ENCODE assay signal across 19 cellular contexts in genomic region chr14:52325632-52326031, GRCh38. TPM values are rescaled to one million over a fixed set of nuclear protein-coding genes. Genes with fewer than 3 reads are reported as not detected.
DNase-seq lines count a peak whose midpoint lies in the region; ATAC-seq and TF ChIP-seq lines count a peak whose summit lies in the region.
"Had no signal": no experiment of that assay in that cellular context is flagged by ENCODE, and none has a peak within 500 bp of the region (broad histone marks: within the 10 kb centered on the region; RNA-seq: fewer than 3 reads in every experiment).

No MANE protein-coding gene starts in this region.

- peaks cover 0 to 18% (median 13%) of the 10 kb centered on the region in 5 donors for H3K9me3 Mint-ChIP-seq in CD8-positive, alpha-beta memory T cell
- peaks cover 14% of the 10 kb centered on the region for H3K9me3 Mint-ChIP-seq in activated CD8-positive, alpha-beta T cell treated with anti-CD3 and anti-CD28 coated beads for 36 hours

- no peaks in the 10 kb centered on the region for H3K27me3 ChIP-seq in BLaER1
- no peaks in the 10 kb centered on the region for H3K27me3 ChIP-seq in CD8-positive, alpha-beta memory T cell (ENCODE audit: insufficient read depth, low read length, poor library complexity, severe bottlenecking)
- H3K27me3 ChIP-seq: colonic mucosa, hepatocyte had no signal

- H3K4me3 ChIP-seq in BLaER1 = no peak overlapping the region
- H3K4me3 ChIP-seq in CD8-positive, alpha-beta memory T cell (ENCODE audit: low read length) = no peak overlapping the region
- no peak overlapping the region for H3K4me3 ChIP-seq in fibroblast of the aortic adventitia (ENCODE audit: low read depth, low read length)
- H3K4me3 ChIP-seq: colonic mucosa, hepatocyte had no signal

- H3K27ac Mint-ChIP-seq in CD8-positive, alpha-beta memory T cell = peak overlapping the region in 7 of 8 donors; percentile 70 to 95 (median 85)
- H3K27ac Mint-ChIP-seq in activated CD8-positive, alpha-beta T cell treated with anti-CD3 and anti-CD28 coated beads for 36 hours = peak overlapping the region; percentile 74
- H3K27ac Mint-ChIP-seq: HFFc6 had no signal

- H3K27ac ChIP-seq in BLaER1 = no peak overlapping the region
- no peak overlapping the region for H3K27ac ChIP-seq in CD8-positive, alpha-beta memory T cell (ENCODE audit: low read depth, low read length)
- H3K27ac ChIP-seq: colonic mucosa, hepatocyte had no signal

- CTCF ChIA-PET in CD8-positive, alpha-beta memory T cell (lab: Charles Lee) = interaction anchor here (2.1 kb wide), 1 partner anchor 9 kb away, joined by 7 read pairs; no protein-coding TSS in a partner anchor
- CTCF ChIA-PET in activated CD8-positive, alpha-beta T cell treated with anti-CD3 and anti-CD28 coated beads for 36 hours (lab: Charles Lee) = interaction anchor here (0.7 to 1.2 kb wide), 5 partner anchors 13 to 141 kb away, joined by 3 read pairs; no protein-coding TSS in a partner anchor

- H3K36me3 ChIP-seq in BLaER1 = peaks cover 65% of the 10 kb centered on the region
- peaks cover 4% of the 10 kb centered on the region for H3K36me3 ChIP-seq in CD8-positive, alpha-beta memory T cell (ENCODE audit: insufficient read depth, low read length)
- H3K36me3 ChIP-seq: colonic mucosa had no signal

- peaks cover 54% of the 10 kb centered on the region for H3K4me1 ChIP-seq in BLaER1
- H3K4me1 ChIP-seq in CD8-positive, alpha-beta memory T cell (ENCODE audit: insufficient read depth, low read length) = peaks cover 45% of the 10 kb centered on the region
- H3K4me1 ChIP-seq: colonic mucosa had no signal

- peaks cover 31 to 71% (median 42%) of the 10 kb centered on the region in 3 donors for H3K36me3 Mint-ChIP-seq in CD8-positive, alpha-beta memory T cell
- H3K36me3 Mint-ChIP-seq in activated CD8-positive, alpha-beta T cell treated with anti-CD3 and anti-CD28 coated beads for 36 hours (ENCODE audit: low read depth) = peaks cover 73% of the 10 kb centered on the region

- intact Hi-C loops in activated CD8-positive, alpha-beta T cell treated with anti-CD3 and anti-CD28 coated beads for 36 hours (cut with micrococcal nuclease) = loop anchor here (2.0 to 5.0 kb wide), 2 partner anchors 77 to 141 kb away; no protein-coding TSS in a partner anchor
- intact Hi-C loops in left cardiac atrium (cut with DNase I) = no loop called here

- H3K4me1 Mint-ChIP-seq in CD8-positive, alpha-beta memory T cell = peaks cover 87 to 96% (median 92%) of the 10 kb centered on the region in 3 donors
- H3K4me1 Mint-ChIP-seq in activated CD8-positive, alpha-beta T cell treated with anti-CD3 and anti-CD28 coated beads for 36 hours (ENCODE audit: low read depth) = peaks cover 63% of the 10 kb centered on the region

- ATAC-seq in activated CD8-positive, alpha-beta T cell treated with anti-CD3 and anti-CD28 coated beads for 36 hours = no peak
- ATAC-seq in HG03159 (IDR thresholded peaks at IDR 0.05; ENCODE audit: unreplicated experiment) (no peak), HG02678 (IDR thresholded peaks at IDR 0.05; ENCODE audit: unreplicated experiment) (no peak), GM19035 (IDR thresholded peaks at IDR 0.05; ENCODE audit: unreplicated experiment) (no peak), left cardiac atrium (no peak)
- ATAC-seq: left colon had no signal

- H3K4me2 ChIP-seq in BLaER1 = peak overlapping the region; percentile 78
- H3K4me2 ChIP-seq: hepatocyte had no signal

- H4K20me1 ChIP-seq in BLaER1 = peaks cover 39% of the 10 kb centered on the region

- TF ChIP-seq CTCF in activated CD8-positive, alpha-beta T cell treated with anti-CD3 and anti-CD28 coated beads for 36 hours (IDR thresholded peaks at IDR 0.05) = no peak
- no peak for TF ChIP-seq CTCF in fibroblast of the aortic adventitia (IDR thresholded peaks at IDR 0.05; ENCODE audit: insufficient read depth, low read length)

- no peaks in the 10 kb centered on the region for H3K27me3 Mint-ChIP-seq in CD8-positive, alpha-beta memory T cell
- H3K27me3 Mint-ChIP-seq in activated CD8-positive, alpha-beta T cell treated with anti-CD3 and anti-CD28 coated beads for 36 hours = no peaks in the 10 kb centered on the region

- DNase-seq in CD8-positive, alpha-beta memory T cell = no peak
- DNase-seq in activated CD8-positive, alpha-beta T cell treated with anti-CD3 and anti-CD28 coated beads for 36 hours = no peak
- peak; percentile 45 for DNase-seq in fibroblast of the aortic adventitia (ENCODE audit: low read depth)
- no peak for DNase-seq in left cardiac atrium
- DNase-seq: activated CD8-positive, alpha-beta memory T cell treated with anti-CD3 and anti-CD28 coated beads for 24 hours; colonic mucosa; HFFc6; left colon; NCI-H187 treated with DMSO at 0.1 percent for 48 hours; NCI-H82; stimulated activated CD4-positive, alpha-beta T cell treated with anti-CD3 and anti-CD28 coated beads, Interleukin-12 subunit alpha, Interleukin-12 subunit beta, amount 100 ng/mL, for 4 hours had no signal

- no peak overlapping the region for H3K9ac ChIP-seq in BLaER1

- H3K4me3 Mint-ChIP-seq in CD8-positive, alpha-beta memory T cell = peak overlapping the region; percentile 29 to 73 (median 66)
- H3K4me3 Mint-ChIP-seq in activated CD8-positive, alpha-beta T cell treated with anti-CD3 and anti-CD28 coated beads for 36 hours = peak overlapping the region; percentile 13
- H3K4me3 Mint-ChIP-seq: HFFc6 had no signal

- peaks cover 48% of the 10 kb centered on the region for H3K9me3 ChIP-seq in BLaER1
- peaks cover 7% of the 10 kb centered on the region for H3K9me3 ChIP-seq in CD8-positive, alpha-beta memory T cell (ENCODE audit: low read length)
- H3K9me3 ChIP-seq: colonic mucosa had no signal

- POLR2A ChIA-PET in CD8-positive, alpha-beta memory T cell (lab: Charles Lee) = interaction anchor here (2.9 kb wide), 1 partner anchor 11 kb away, joined by 17 read pairs; the partner anchor contains the start of gene PTGER2
- POLR2A ChIA-PET in activated CD8-positive, alpha-beta T cell treated with anti-CD3 and anti-CD28 coated beads for 36 hours (lab: Charles Lee) = interaction anchor here (1.3 to 1.7 kb wide), 3 partner anchors 10 to 76 kb away, joined by 3 to 6 read pairs (median 4); no protein-coding TSS in a partner anchor

RNA-seq across cellular contexts. Expression of gene PTGER2, which starts 11.5 kb away (rescaled TPM):
- total RNA-seq in CD8-positive, alpha-beta memory T cell = 10 to 100 TPM; 34.4 to 35.6 TPM
- polyA plus RNA-seq in CD8-positive, alpha-beta memory T cell = 289 TPM
- total RNA-seq in activated CD8-positive, alpha-beta T cell treated with anti-CD3 and anti-CD28 coated beads for 36 hours = 10 to 100 TPM; 19.5 to 19.9 TPM
- total RNA-seq in fibroblast of the aortic adventitia (ENCODE audit: low replicate concordance) = 1.6 and 50.1 TPM in 2 replicates
- 1 to 10 TPM; 2.3 to 2.4 TPM for total RNA-seq in left cardiac atrium
- total RNA-seq: temporal lobe had no signal

RNA-seq across cellular contexts. Expression of gene PTGDR, which starts 58.1 kb away (rescaled TPM):
- total RNA-seq in CD8-positive, alpha-beta memory T cell = 1 to 10 TPM in 1 of 2 experiments, under 1 TPM in 1; 0.66 to 1.4 TPM
- 50.8 TPM for polyA plus RNA-seq in CD8-positive, alpha-beta memory T cell
- under 1 TPM; 0.13 to 0.43 TPM for total RNA-seq in activated CD8-positive, alpha-beta T cell treated with anti-CD3 and anti-CD28 coated beads for 36 hours
- total RNA-seq in fibroblast of the aortic adventitia (ENCODE audit: low replicate concordance) (1.8 and 2.5 TPM in 2 replicates), left cardiac atrium (under 1 TPM; 0.52 to 0.85 TPM)
- total RNA-seq: epithelial cell of proximal tubule, HFFc6 had no signal
- polyA plus RNA-seq: BJ had no signal
